Comparison of ENCODE assay signal across 1 cellular context in the genomic region with DNA sequence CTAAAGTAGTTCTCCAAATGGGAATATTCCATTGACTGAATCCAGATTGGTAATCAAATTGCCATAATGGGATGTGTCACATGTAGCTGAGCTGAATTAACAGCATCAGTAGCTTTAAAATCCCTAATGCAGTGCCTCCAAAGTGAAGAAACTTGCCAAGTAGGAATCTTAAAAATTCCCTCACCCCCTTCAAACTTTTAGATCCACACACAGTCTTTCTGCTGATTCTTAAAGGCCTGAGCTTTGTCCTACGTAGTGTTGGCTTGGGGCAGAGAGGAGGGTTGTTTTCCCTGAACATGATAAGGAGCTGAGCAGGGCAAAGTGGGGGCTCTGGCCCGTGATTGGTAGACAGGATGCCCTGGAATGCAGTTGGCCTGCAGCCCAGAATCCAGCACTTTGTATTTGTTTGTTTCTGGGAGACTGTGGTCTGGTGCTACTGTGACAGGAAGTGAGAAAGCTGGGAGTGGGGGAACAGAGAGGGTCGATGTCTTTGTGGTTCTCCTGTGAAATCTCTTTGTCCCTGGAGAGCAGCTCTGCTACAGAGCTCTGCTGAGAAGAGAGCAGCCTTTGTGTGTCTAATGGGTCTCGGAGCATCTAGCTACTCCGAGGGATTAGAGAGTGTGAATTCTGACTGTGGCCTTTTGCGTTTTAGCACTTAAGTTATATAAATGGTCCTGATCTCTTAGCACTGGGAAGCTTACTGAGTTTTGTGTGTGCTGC.
TF ChIP-seq lines count a peak whose summit lies in the region.

No MANE protein-coding gene starts in this region.

TF ChIP-seq in HepG2, 621 proteins besides CTCF, POLR2A, EP300 and RAD21 (continued from another document and continues in another):
- TF ChIP-seq, protein P1, sequence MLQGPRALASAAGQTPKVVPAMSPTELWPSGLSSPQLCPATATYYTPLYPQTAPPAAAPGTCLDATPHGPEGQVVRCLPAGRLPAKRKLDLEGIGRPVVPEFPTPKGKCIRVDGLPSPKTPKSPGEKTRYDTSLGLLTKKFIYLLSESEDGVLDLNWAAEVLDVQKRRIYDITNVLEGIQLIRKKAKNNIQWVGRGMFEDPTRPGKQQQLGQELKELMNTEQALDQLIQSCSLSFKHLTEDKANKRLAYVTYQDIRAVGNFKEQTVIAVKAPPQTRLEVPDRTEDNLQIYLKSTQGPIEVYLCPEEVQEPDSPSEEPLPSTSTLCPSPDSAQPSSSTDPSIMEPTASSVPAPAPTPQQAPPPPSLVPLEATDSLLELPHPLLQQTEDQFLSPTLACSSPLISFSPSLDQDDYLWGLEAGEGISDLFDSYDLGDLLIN (CRISPR knock-in tag; IDR thresholded peaks at IDR 0.05; ENCODE audit: borderline replicate concordance): no peak
- TF ChIP-seq ZKSCAN1 (IDR thresholded peaks at IDR 0.05; ENCODE audit: low read length) (no peak), NFATC3 (CRISPR knock-in tag; IDR thresholded peaks at IDR 0.05) (no peak), MTA1 (CRISPR knock-in tag; IDR thresholded peaks at IDR 0.05; ENCODE audit: borderline replicate concordance) (0 out of 2 replicates have a peak, but pooled peaks have one; percentile 41), ZFAT (CRISPR knock-in tag; conservative IDR thresholded peaks at IDR 0.05) (no peak), ZNF558 (CRISPR knock-in tag; IDR thresholded peaks at IDR 0.05; ENCODE audit: borderline replicate concordance) (no peak), MYC (CRISPR knock-in tag; IDR thresholded peaks at IDR 0.05; ENCODE audit: borderline replicate concordance) (no peak), NR2F1 (CRISPR knock-in tag; IDR thresholded peaks at IDR 0.05) (no peak; a peak in 1 of 4 replicates), SMAD9 (CRISPR knock-in tag; IDR thresholded peaks at IDR 0.05) (no peak), ISX (CRISPR knock-in tag; conservative IDR thresholded peaks at IDR 0.05) (no peak), ZC3H13 (CRISPR knock-in tag; IDR thresholded peaks at IDR 0.05) (no peak; the same call in 1 of the 2 replicates), EED (CRISPR knock-in tag; IDR thresholded peaks at IDR 0.05) (no peak), NCOA1 (CRISPR knock-in tag; IDR thresholded peaks at IDR 0.05) (no peak), NR2F6 (IDR thresholded peaks at IDR 0.05) (peak; percentile 48; the same call in 1 of the 2 replicates), NR2F6 (CRISPR knock-in tag; IDR thresholded peaks at IDR 0.05) (peak; percentile 70; the same call in 1 of the 2 replicates), ZNF337 (CRISPR knock-in tag; IDR thresholded peaks at IDR 0.05; ENCODE audit: borderline replicate concordance, low read depth) (no peak), ZNF33A (CRISPR knock-in tag; IDR thresholded peaks at IDR 0.05; ENCODE audit: borderline replicate concordance) (no peak), NR3C1 (CRISPR knock-in tag; IDR thresholded peaks at IDR 0.05) (no peak), RNF2 (conservative IDR thresholded peaks at IDR 0.05; ENCODE audit: low read depth) (no peak), ATF1 (CRISPR knock-in tag; IDR thresholded peaks at IDR 0.05) (peak; percentile 73), PCBP2 (optimal IDR thresholded peaks at IDR 0.05; ENCODE audit: low read depth, low read length, poor library complexity, severe bottlenecking) (no peak), AKAP8 (CRISPR knock-in tag; IDR thresholded peaks at IDR 0.05) (0 out of 2 replicates have a peak, but pooled peaks have one; percentile 25), KDM4B (CRISPR knock-in tag; IDR thresholded peaks at IDR 0.05) (peak; percentile 55; the same call in 1 of the 2 replicates), SSRP1 (CRISPR knock-in tag; IDR thresholded peaks at IDR 0.05) (peak; percentile 99), REXO4 (CRISPR knock-in tag; IDR thresholded peaks at IDR 0.05; ENCODE audit: borderline replicate concordance) (no peak), RBFOX2 (IDR thresholded peaks at IDR 0.05; ENCODE audit: low read depth, low read length) (no peak; the same call in 1 of the 2 replicates), GLI4 (CRISPR knock-in tag; IDR thresholded peaks at IDR 0.05; ENCODE audit: borderline replicate concordance) (no peak), JUNB (CRISPR knock-in tag; IDR thresholded peaks at IDR 0.05; ENCODE audit: borderline replicate concordance) (no peak), MED1 (CRISPR knock-in tag; IDR thresholded peaks at IDR 0.05) (peak; percentile 91), PHF5A (CRISPR knock-in tag; IDR thresholded peaks at IDR 0.05; ENCODE audit: low read depth, unreplicated experiment) (peak; percentile 73), PPARG (CRISPR knock-in tag; conservative IDR thresholded peaks at IDR 0.05) (no peak; the same call in 1 of the 2 replicates), EHMT2 (IDR thresholded peaks at IDR 0.05; ENCODE audit: borderline replicate concordance, low read depth, low read length) (no peak; the same call in 1 of the 2 replicates), MZF1 (CRISPR knock-in tag; IDR thresholded peaks at IDR 0.05; ENCODE audit: borderline replicate concordance) (no peak), GTF3A (CRISPR knock-in tag; conservative IDR thresholded peaks at IDR 0.05) (no peak), ZNF703 (CRISPR knock-in tag; IDR thresholded peaks at IDR 0.05; ENCODE audit: borderline replicate concordance) (no peak), ZNF546 (CRISPR knock-in tag; conservative IDR thresholded peaks at IDR 0.05) (no peak), ADNP (CRISPR knock-in tag; IDR thresholded peaks at IDR 0.05) (no peak), NR1H2 (CRISPR knock-in tag; IDR thresholded peaks at IDR 0.05; ENCODE audit: borderline replicate concordance, low read depth) (no peak; the same call in 1 of the 2 replicates), MXD4 (CRISPR knock-in tag; IDR thresholded peaks at IDR 0.05) (no peak), REL (CRISPR knock-in tag; conservative IDR thresholded peaks at IDR 0.05) (0 out of 2 replicates have a peak, but pooled peaks have one; percentile 58), KDM5A (IDR thresholded peaks at IDR 0.05; ENCODE audit: borderline replicate concordance, low read length) (no peak), ZNF12 (CRISPR knock-in tag; IDR thresholded peaks at IDR 0.05) (peak; percentile 29; the same call in 1 of the 2 replicates)
- TF ChIP-seq, protein P2, sequence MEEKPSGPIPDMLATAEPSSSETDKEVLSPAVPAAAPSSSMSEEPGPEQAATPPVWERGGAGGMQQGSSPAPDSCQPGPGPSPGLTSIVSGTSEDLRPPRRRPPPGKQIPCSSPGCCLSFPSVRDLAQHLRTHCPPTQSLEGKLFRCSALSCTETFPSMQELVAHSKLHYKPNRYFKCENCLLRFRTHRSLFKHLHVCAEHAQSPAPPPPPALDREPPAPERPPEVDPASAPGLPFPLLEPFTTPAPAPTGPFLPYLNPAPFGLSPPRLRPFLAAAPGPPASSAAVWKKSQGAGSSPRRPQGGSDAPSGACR (CRISPR knock-in tag; IDR thresholded peaks at IDR 0.05): no peak
- TF ChIP-seq, protein P3, sequence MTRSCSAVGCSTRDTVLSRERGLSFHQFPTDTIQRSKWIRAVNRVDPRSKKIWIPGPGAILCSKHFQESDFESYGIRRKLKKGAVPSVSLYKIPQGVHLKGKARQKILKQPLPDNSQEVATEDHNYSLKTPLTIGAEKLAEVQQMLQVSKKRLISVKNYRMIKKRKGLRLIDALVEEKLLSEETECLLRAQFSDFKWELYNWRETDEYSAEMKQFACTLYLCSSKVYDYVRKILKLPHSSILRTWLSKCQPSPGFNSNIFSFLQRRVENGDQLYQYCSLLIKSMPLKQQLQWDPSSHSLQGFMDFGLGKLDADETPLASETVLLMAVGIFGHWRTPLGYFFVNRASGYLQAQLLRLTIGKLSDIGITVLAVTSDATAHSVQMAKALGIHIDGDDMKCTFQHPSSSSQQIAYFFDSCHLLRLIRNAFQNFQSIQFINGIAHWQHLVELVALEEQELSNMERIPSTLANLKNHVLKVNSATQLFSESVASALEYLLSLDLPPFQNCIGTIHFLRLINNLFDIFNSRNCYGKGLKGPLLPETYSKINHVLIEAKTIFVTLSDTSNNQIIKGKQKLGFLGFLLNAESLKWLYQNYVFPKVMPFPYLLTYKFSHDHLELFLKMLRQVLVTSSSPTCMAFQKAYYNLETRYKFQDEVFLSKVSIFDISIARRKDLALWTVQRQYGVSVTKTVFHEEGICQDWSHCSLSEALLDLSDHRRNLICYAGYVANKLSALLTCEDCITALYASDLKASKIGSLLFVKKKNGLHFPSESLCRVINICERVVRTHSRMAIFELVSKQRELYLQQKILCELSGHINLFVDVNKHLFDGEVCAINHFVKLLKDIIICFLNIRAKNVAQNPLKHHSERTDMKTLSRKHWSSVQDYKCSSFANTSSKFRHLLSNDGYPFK (CRISPR knock-in tag; IDR thresholded peaks at IDR 0.05; ENCODE audit: borderline replicate concordance): no peak
- TF ChIP-seq, protein P4, sequence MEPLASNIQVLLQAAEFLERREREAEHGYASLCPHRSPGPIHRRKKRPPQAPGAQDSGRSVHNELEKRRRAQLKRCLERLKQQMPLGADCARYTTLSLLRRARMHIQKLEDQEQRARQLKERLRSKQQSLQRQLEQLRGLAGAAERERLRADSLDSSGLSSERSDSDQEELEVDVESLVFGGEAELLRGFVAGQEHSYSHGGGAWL (CRISPR knock-in tag; IDR thresholded peaks at IDR 0.05): no peak
- TF ChIP-seq, protein P5, sequence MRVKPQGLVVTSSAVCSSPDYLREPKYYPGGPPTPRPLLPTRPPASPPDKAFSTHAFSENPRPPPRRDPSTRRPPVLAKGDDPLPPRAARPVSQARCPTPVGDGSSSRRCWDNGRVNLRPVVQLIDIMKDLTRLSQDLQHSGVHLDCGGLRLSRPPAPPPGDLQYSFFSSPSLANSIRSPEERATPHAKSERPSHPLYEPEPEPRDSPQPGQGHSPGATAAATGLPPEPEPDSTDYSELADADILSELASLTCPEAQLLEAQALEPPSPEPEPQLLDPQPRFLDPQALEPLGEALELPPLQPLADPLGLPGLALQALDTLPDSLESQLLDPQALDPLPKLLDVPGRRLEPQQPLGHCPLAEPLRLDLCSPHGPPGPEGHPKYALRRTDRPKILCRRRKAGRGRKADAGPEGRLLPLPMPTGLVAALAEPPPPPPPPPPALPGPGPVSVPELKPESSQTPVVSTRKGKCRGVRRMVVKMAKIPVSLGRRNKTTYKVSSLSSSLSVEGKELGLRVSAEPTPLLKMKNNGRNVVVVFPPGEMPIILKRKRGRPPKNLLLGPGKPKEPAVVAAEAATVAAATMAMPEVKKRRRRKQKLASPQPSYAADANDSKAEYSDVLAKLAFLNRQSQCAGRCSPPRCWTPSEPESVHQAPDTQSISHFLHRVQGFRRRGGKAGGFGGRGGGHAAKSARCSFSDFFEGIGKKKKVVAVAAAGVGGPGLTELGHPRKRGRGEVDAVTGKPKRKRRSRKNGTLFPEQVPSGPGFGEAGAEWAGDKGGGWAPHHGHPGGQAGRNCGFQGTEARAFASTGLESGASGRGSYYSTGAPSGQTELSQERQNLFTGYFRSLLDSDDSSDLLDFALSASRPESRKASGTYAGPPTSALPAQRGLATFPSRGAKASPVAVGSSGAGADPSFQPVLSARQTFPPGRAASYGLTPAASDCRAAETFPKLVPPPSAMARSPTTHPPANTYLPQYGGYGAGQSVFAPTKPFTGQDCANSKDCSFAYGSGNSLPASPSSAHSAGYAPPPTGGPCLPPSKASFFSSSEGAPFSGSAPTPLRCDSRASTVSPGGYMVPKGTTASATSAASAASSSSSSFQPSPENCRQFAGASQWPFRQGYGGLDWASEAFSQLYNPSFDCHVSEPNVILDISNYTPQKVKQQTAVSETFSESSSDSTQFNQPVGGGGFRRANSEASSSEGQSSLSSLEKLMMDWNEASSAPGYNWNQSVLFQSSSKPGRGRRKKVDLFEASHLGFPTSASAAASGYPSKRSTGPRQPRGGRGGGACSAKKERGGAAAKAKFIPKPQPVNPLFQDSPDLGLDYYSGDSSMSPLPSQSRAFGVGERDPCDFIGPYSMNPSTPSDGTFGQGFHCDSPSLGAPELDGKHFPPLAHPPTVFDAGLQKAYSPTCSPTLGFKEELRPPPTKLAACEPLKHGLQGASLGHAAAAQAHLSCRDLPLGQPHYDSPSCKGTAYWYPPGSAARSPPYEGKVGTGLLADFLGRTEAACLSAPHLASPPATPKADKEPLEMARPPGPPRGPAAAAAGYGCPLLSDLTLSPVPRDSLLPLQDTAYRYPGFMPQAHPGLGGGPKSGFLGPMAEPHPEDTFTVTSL (CRISPR knock-in tag; IDR thresholded peaks at IDR 0.05; ENCODE audit: borderline replicate concordance): peak; percentile 90
- TF ChIP-seq, protein P6, sequence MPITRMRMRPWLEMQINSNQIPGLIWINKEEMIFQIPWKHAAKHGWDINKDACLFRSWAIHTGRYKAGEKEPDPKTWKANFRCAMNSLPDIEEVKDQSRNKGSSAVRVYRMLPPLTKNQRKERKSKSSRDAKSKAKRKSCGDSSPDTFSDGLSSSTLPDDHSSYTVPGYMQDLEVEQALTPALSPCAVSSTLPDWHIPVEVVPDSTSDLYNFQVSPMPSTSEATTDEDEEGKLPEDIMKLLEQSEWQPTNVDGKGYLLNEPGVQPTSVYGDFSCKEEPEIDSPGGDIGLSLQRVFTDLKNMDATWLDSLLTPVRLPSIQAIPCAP (CRISPR knock-in tag; IDR thresholded peaks at IDR 0.05; ENCODE audit: low read depth): no peak
- TF ChIP-seq, protein P7, sequence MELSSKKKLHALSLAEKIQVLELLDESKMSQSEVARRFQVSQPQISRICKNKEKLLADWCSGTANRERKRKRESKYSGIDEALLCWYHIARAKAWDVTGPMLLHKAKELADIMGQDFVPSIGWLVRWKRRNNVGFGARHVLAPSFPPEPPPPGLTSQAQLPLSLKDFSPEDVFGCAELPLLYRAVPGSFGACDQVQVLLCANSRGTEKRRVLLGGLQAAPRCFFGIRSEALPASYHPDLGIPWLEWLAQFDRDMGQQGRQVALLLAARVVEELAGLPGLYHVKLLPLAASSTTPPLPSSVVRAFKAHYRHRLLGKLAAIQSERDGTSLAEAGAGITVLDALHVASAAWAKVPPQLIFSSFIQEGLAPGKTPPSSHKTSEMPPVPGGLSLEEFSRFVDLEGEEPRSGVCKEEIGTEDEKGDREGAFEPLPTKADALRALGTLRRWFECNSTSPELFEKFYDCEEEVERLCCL (CRISPR knock-in tag; IDR thresholded peaks at IDR 0.05; ENCODE audit: borderline replicate concordance): no peak
- TF ChIP-seq, protein P8, sequence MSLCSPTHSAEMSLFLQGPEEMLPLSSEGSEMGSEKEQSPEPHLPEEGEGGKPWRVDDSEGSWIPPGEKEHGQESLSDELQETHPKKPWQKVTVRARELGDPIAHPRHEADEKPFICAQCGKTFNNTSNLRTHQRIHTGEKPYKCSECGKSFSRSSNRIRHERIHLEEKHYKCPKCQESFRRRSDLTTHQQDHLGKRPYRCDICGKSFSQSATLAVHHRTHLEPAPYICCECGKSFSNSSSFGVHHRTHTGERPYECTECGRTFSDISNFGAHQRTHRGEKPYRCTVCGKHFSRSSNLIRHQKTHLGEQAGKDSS (CRISPR knock-in tag; IDR thresholded peaks at IDR 0.05; ENCODE audit: borderline replicate concordance, low read depth): no peak
- TF ChIP-seq, protein P9, sequence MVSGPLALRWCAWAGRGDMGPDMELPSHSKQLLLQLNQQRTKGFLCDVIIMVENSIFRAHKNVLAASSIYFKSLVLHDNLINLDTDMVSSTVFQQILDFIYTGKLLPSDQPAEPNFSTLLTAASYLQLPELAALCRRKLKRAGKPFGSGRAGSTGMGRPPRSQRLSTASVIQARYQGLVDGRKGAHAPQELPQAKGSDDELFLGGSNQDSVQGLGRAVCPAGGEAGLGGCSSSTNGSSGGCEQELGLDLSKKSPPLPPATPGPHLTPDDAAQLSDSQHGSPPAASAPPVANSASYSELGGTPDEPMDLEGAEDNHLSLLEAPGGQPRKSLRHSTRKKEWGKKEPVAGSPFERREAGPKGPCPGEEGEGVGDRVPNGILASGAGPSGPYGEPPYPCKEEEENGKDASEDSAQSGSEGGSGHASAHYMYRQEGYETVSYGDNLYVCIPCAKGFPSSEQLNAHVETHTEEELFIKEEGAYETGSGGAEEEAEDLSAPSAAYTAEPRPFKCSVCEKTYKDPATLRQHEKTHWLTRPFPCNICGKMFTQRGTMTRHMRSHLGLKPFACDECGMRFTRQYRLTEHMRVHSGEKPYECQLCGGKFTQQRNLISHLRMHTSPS (CRISPR knock-in tag; IDR thresholded peaks at IDR 0.05; ENCODE audit: low read depth): peak; percentile 31; the same call in 1 of the 2 replicates
